Comparison of ENCODE assay signal across 8 cellular contexts in the genomic region with DNA sequence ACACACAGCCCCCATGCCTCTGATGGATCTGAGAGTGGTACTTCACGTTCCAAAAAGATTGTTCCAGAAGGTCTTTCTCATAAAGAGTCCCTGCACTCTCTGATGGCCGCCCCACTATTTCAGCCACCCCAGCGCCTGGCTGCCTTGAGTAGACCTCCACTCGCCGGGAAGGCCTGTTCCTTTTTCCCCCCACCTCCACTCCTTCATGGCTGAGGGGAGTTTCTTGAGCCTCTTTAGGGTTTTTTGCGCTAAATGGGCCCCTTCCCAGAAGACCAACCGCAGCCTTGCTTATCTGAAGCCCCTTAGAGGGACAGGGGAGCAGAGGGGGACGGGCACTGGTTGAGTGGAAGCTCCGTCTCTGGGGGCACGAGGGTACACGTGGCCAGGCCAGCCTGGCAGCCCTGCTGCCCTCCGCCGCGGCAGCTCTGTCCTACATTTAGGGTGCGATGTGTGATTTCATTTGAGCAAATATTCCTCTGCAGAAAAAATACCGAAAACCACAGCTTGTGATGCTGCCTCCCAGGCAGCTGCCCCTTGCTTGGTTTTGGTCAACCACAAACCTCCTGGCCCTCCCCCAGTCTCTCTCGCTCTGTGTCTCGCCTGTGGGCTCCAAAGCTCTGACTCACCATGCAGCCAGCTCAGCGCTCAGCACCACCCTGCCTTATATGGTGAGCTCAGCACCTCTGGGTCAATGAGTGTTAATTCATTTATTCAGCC.
DNase-seq lines count a peak whose midpoint lies in the region; ATAC-seq and TF ChIP-seq lines count a peak whose summit lies in the region.

No MANE protein-coding gene starts in this region.

- TF ChIP-seq POLR2A in thyroid gland (IDR thresholded peaks at IDR 0.05) = no peak

- no peaks in the 10 kb centered on the region for H3K9me3 Mint-ChIP-seq in neural crest cell

- peaks cover 0 to 17% of the 10 kb centered on the region in 2 donors for H3K4me1 ChIP-seq in thyroid gland

- intact Hi-C loops in thyroid gland (cut with DNase I) = no loop called here

- H3K27ac Mint-ChIP-seq in neural crest cell (ENCODE audit: unreplicated experiment) = peak overlapping the region; percentile 1

- TF ChIP-seq CTCF in neural crest cell (conservative IDR thresholded peaks at IDR 0.05) = no peak
- TF ChIP-seq CTCF in thyroid gland (IDR thresholded peaks at IDR 0.05) = no peak

- H3K4me3 Mint-ChIP-seq in neural crest cell = no peak overlapping the region

- H3K36me3 ChIP-seq in thyroid gland = no peaks in the 10 kb centered on the region

- H3K9me3 ChIP-seq in thyroid gland = no peaks in the 10 kb centered on the region

- H3K4me1 Mint-ChIP-seq in neural crest cell = peaks cover 64% of the 10 kb centered on the region

- peak; percentile 95 for DNase-seq in NOMO-1 treated with dmso at 0.1 percent for 144 hours (lab: John Stamatoyannopoulos, UW; ENCODE audit: unreplicated experiment)
- DNase-seq in activated T-cell treated with anti-CD3 and anti-CD28 coated beads for 1 hour (ENCODE audit: low read depth) = peak; percentile 55
- DNase-seq in neural crest cell (ENCODE audit: low read depth, low spot score) = no peak
- DNase-seq in thyroid gland = peak; percentile 7 to 21
- DNase-seq in NCI-H187 (lab: John Stamatoyannopoulos, UW) = no peak

- WGBS in thyroid gland, 2 donors = 73 to 83% methylated on average over 19 of the region's 19 CpGs

- H3K27me3 ChIP-seq in thyroid gland = no peaks in the 10 kb centered on the region

- peak; percentile 100 for ATAC-seq in GM18867 (IDR thresholded peaks at IDR 0.05; ENCODE audit: unreplicated experiment)
- peak; percentile 97 for ATAC-seq in HG03025 (IDR thresholded peaks at IDR 0.05; ENCODE audit: low FRiP score, unreplicated experiment)
- peak; percentile 98 for ATAC-seq in esophagus mucosa

- no peak overlapping the region for H3K4me3 ChIP-seq in thyroid gland (replicated peaks in 1 of 3)

- no peak overlapping the region for H3K27ac ChIP-seq in thyroid gland

- no peaks in the 10 kb centered on the region for H3K27me3 Mint-ChIP-seq in neural crest cell (ENCODE audit: low read depth)

- H3K36me3 Mint-ChIP-seq in neural crest cell (ENCODE audit: low read depth) = peaks cover 3% of the 10 kb centered on the region

Comparison
In these comparisons a context has a peak if more than half of its experiments do, and no peak if none do; other contexts are left out.
1. DNase-seq: peak in NOMO-1 treated with dmso at 0.1 percent for 144 hours (single experiment), activated T-cell treated with anti-CD3 and anti-CD28 coated beads for 1 hour (single experiment) and thyroid gland (2 of 2); none in neural crest cell (single experiment) and NCI-H187 (0 of 2).
2. Peak in every context shown above with its lines, with median percentiles within 50 percentile points of each other: ATAC-seq.